In genomic region chr16:28264656-28265055, GRCh38 we compare ENCODE assay signal across 12 cellular contexts. TPM values are rescaled to one million over a fixed set of nuclear protein-coding genes. Genes with fewer than 3 reads are reported as not detected.
DNase-seq lines count a peak whose midpoint lies in the region; ATAC-seq and TF ChIP-seq lines count a peak whose summit lies in the region.
"Had no signal": no experiment of that assay in that cellular context is flagged by ENCODE, and none has a peak within 500 bp of the region (broad histone marks: within the 10 kb centered on the region; RNA-seq: fewer than 3 reads in every experiment).

No MANE protein-coding gene starts in this region.

- no peak for TF ChIP-seq CTCF in AG10803 (conservative IDR thresholded peaks at IDR 0.05; ENCODE audit: low read length)
- no peak for TF ChIP-seq CTCF in activated CD8-positive, alpha-beta T cell treated with anti-CD3 and anti-CD28 coated beads for 36 hours (IDR thresholded peaks at IDR 0.05)

- H3K27me3 ChIP-seq in HAP-1 (ENCODE audit: low read depth) = no peaks in the 10 kb centered on the region

- CTCF ChIA-PET in activated CD8-positive, alpha-beta T cell treated with anti-CD3 and anti-CD28 coated beads for 36 hours (lab: Charles Lee) = interaction anchor here (1.3 kb wide), 1 partner anchor 13 kb away, joined by 4 read pairs; no protein-coding TSS in a partner anchor

- H3K4me1 Mint-ChIP-seq in activated CD8-positive, alpha-beta T cell treated with anti-CD3 and anti-CD28 coated beads for 36 hours (ENCODE audit: low read depth) = peaks cover 13% of the 10 kb centered on the region

- H3K36me3 Mint-ChIP-seq in activated CD8-positive, alpha-beta T cell treated with anti-CD3 and anti-CD28 coated beads for 36 hours (ENCODE audit: low read depth) = no peaks in the 10 kb centered on the region

- DNase-seq in AG10803 (ENCODE audit: low read depth) = peak; percentile 56
- peak; percentile 26 to 62 for DNase-seq in HAP-1 (ENCODE audit: low spot score in 2 of 2)
- DNase-seq in SKM-1 (lab: John Stamatoyannopoulos, UW; ENCODE audit: unreplicated experiment) = peak; percentile 35
- peak in 1 of 2 donors; percentile 61 for DNase-seq in left colon
- DNase-seq in D341Med (ENCODE audit: low spot score) = no peak
- no peak for DNase-seq in pons (ENCODE audit: low spot score)
- no peak for DNase-seq in activated CD8-positive, alpha-beta T cell treated with anti-CD3 and anti-CD28 coated beads for 36 hours
- no peak for DNase-seq in NCI-H2081 (lab: John Stamatoyannopoulos, UW)
- DNase-seq: activated T-cell treated with anti-CD3 and anti-CD28 coated beads, Interleukin-2, amount 50 U/mL, for 24 hours; NCI-H524 treated with DMSO at 0.1 percent for 48 hours had no signal

- H3K9me3 ChIP-seq in HAP-1 = no peaks in the 10 kb centered on the region
- H3K9me3 ChIP-seq: heart left ventricle had no signal

- H3K9me3 Mint-ChIP-seq in activated CD8-positive, alpha-beta T cell treated with anti-CD3 and anti-CD28 coated beads for 36 hours = no peaks in the 10 kb centered on the region
- H3K9me3 Mint-ChIP-seq: activated T-cell treated with anti-CD3 and anti-CD28 coated beads, Interleukin-2, amount 50 U/mL, for 24 hours; T-helper 2 cell treated with Interferon-gamma antibody and Interleukin-4, amounts not matched to agents 5 μg/mL and 100 μg/mL, for 36 hours had no signal

- H3K4me3 Mint-ChIP-seq in activated CD8-positive, alpha-beta T cell treated with anti-CD3 and anti-CD28 coated beads for 36 hours = no peak overlapping the region
- H3K4me3 Mint-ChIP-seq: activated T-cell treated with anti-CD3 and anti-CD28 coated beads, Interleukin-2, amount 50 U/mL, for 24 hours; T-helper 2 cell treated with Interferon-gamma antibody and Interleukin-4, amounts not matched to agents 5 μg/mL and 100 μg/mL, for 36 hours had no signal

- H3K4me1 ChIP-seq in HAP-1 = no peaks in the 10 kb centered on the region

- H3K4me3 ChIP-seq in AG10803 (ENCODE audit: low read length) (no peak overlapping the region), HAP-1 (no peak overlapping the region)
- H3K4me3 ChIP-seq: heart left ventricle had no signal

- in situ Hi-C loops in HAP-1 (cut with MboI; ENCODE audit: low sequenced_read_pairs) = no loop called here

- intact Hi-C loops in left colon (cut with DNase I, micrococcal nuclease) = no loop called here
- intact Hi-C loops in activated CD8-positive, alpha-beta T cell treated with anti-CD3 and anti-CD28 coated beads for 36 hours (cut with micrococcal nuclease) = no loop called here

- peak; percentile 84 for ATAC-seq in left colon
- no peak for ATAC-seq in activated CD8-positive, alpha-beta T cell treated with anti-CD3 and anti-CD28 coated beads for 36 hours
- ATAC-seq: heart left ventricle had no signal

- H3K27me3 Mint-ChIP-seq in activated CD8-positive, alpha-beta T cell treated with anti-CD3 and anti-CD28 coated beads for 36 hours = no peaks in the 10 kb centered on the region
- H3K27me3 Mint-ChIP-seq: activated T-cell treated with anti-CD3 and anti-CD28 coated beads, Interleukin-2, amount 50 U/mL, for 24 hours had no signal

- H3K36me3 ChIP-seq in HAP-1 (replicated peaks) = no peaks in the 10 kb centered on the region
- H3K36me3 ChIP-seq: heart left ventricle had no signal

- POLR2A ChIA-PET in activated CD8-positive, alpha-beta T cell treated with anti-CD3 and anti-CD28 coated beads for 36 hours (lab: Charles Lee) = no interaction called here

- no peak overlapping the region for H3K27ac Mint-ChIP-seq in activated CD8-positive, alpha-beta T cell treated with anti-CD3 and anti-CD28 coated beads for 36 hours
- H3K27ac Mint-ChIP-seq: activated T-cell treated with anti-CD3 and anti-CD28 coated beads, Interleukin-2, amount 50 U/mL, for 24 hours; T-helper 2 cell treated with Interferon-gamma antibody and Interleukin-4, amounts not matched to agents 5 μg/mL and 100 μg/mL, for 36 hours had no signal

RNA-seq across cellular contexts. Expression of gene SBK1, which starts 27.7 kb away (rescaled TPM):
- total RNA-seq in left colon = under 1 TPM; 0.28 to 0.58 TPM
- 10 to 100 TPM; 35.3 to 35.9 TPM for total RNA-seq in activated CD8-positive, alpha-beta T cell treated with anti-CD3 and anti-CD28 coated beads for 36 hours

RNA-seq across cellular contexts. Expression of gene XPO6, which starts 52.9 kb away (rescaled TPM):
- 100 to 1,000 TPM; 104 to 105 TPM for total RNA-seq in left colon
- 100 to 1,000 TPM; 250 to 253 TPM for total RNA-seq in activated CD8-positive, alpha-beta T cell treated with anti-CD3 and anti-CD28 coated beads for 36 hours

Comparison
In these comparisons a context has a peak if more than half of its experiments do, and no peak if none do; other contexts are left out.
1. DNase-seq: peak in AG10803 (single experiment), HAP-1 (2 of 2) and SKM-1 (single experiment); none in D341Med (single experiment), pons (single experiment), activated CD8-positive, alpha-beta T cell treated with anti-CD3 and anti-CD28 coated beads for 36 hours (single experiment) and NCI-H2081 (0 of 2).
2. RNA of gene SBK1, which starts 27.7 kb away (total RNA-seq): 35.3 to 35.9 TPM in activated CD8-positive, alpha-beta T cell treated with anti-CD3 and anti-CD28 coated beads for 36 hours; 0.28 to 0.58 TPM in left colon; every median in the first group is over 10 times any median in the second.